ENCODE assay signal across 26 cellular contexts in genomic region chr6:136360783-136361182, GRCh38.
"Had no signal": no experiment of that assay in that cellular context is flagged by ENCODE, and none has a peak within 500 bp of the region (broad histone marks: within the 10 kb centered on the region; RNA-seq: fewer than 3 reads in every experiment).

No MANE protein-coding gene starts in this region.

- H3K4me3 Mint-ChIP-seq: mesothelial cell of epicardium; natural killer cell treated with Interleukin-12 subunit alpha and Interleukin-12 subunit beta and Interleukin-15 and Interleukin-18, amount 100 ng/mL, for 72 hours; neural crest cell had no signal

- H3K27ac Mint-ChIP-seq: mesothelial cell of epicardium; natural killer cell treated with Interleukin-12 subunit alpha and Interleukin-12 subunit beta and Interleukin-15 and Interleukin-18, amount 100 ng/mL, for 72 hours had no signal

- H3K9me3 ChIP-seq: esophagus squamous epithelium, heart right ventricle, left lung, mucosa of descending colon, prostate gland, right atrium auricular region, thoracic aorta, transverse colon, vagina had no signal

- H3K4me2 ChIP-seq: smooth muscle cell had no signal

- H3K27ac ChIP-seq: esophagus squamous epithelium, heart right ventricle, left lung, right atrium auricular region, thoracic aorta, transverse colon, vagina had no signal

- H3K36me3 ChIP-seq: prostate gland, right atrium auricular region, thoracic aorta had no signal

- H3K27me3 Mint-ChIP-seq: naive B cell had no signal

- DNase-seq: effector memory CD4-positive, alpha-beta T cell; esophagus squamous epithelium; foreskin melanocyte; glutamatergic neuron; heart right ventricle; hippocampal formation; left cardiac atrium; mesenchymal stem cell; mucosa of descending colon; naive B cell; stimulated activated CD4-positive, alpha-beta T cell treated with anti-CD3 and anti-CD28 coated beads, Interleukin-12 subunit alpha, Interleukin-12 subunit beta, amount 100 ng/mL, for 4 hours; stimulated activated CD4-positive, alpha-beta T cell treated with anti-CD3 and anti-CD28 coated beads, Interleukin-1b, Interleukin-23, amount 100 ng/mL, for 48 hours; stimulated activated CD4-positive, alpha-beta T cell treated with anti-CD3 and anti-CD28 coated beads, Interleukin-4, amount 100 ng/mL, for 1 hour; stimulated activated CD8-positive, alpha-beta memory T cell treated with anti-CD3 and anti-CD28 coated beads, Interleukin-4, amount 100 ng/mL, for 48 hours; stimulated activated naive CD4-positive, alpha-beta T cell treated with Interleukin-2 at 50 U/mL for 16 hours; transverse colon had no signal

- H3K9me3 Mint-ChIP-seq: mesothelial cell of epicardium; natural killer cell treated with Interleukin-12 subunit alpha and Interleukin-12 subunit beta and Interleukin-15 and Interleukin-18, amount 100 ng/mL, for 72 hours; neural crest cell had no signal

- H3K36me3 Mint-ChIP-seq: naive B cell; natural killer cell treated with Interleukin-12 subunit alpha and Interleukin-12 subunit beta and Interleukin-15 and Interleukin-18, amount 100 ng/mL, for 72 hours had no signal

- H3K4me1 Mint-ChIP-seq: mesothelial cell of epicardium, neural crest cell had no signal

- ATAC-seq: heart right ventricle; left cardiac atrium; left lung; mucosa of descending colon; natural killer cell treated with Interleukin-12 subunit alpha and Interleukin-12 subunit beta and Interleukin-15 and Interleukin-18, amount 100 ng/mL, for 72 hours; sciatic nerve had no signal

- H3K27me3 ChIP-seq: esophagus squamous epithelium, heart right ventricle, left lung, right atrium auricular region, transverse colon, vagina had no signal

- H3K4me3 ChIP-seq: esophagus squamous epithelium, heart right ventricle, left lung, mucosa of descending colon, prostate gland, right atrium auricular region, smooth muscle cell, thoracic aorta, transverse colon, vagina had no signal

- H3K4me1 ChIP-seq: esophagus squamous epithelium, prostate gland, right atrium auricular region, vagina had no signal
